27 cellular contexts compared by ENCODE assay signal in the genomic region with DNA sequence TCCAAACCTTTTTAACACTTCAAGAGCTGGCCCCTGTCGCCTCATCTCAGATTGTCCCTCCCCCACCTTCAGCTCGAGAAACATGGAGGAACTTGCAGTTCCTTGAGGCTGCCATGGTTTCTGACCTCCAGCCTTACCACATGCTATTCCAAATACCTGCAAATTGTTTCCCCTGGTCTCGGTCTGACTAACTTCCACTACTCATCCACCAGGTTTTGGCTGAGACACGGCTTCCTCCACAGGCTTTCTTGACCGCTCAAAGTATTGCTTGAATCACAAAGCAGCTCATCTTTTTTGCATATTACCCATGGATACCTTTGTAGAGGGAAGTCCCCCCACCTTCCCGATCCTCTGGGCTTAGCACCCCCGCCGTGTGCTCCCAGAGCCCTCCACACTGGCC. TPM values are rescaled to one million over a fixed set of nuclear protein-coding genes. Genes with fewer than 3 reads are reported as not detected.
A peak's percentile ranks its signal among the peaks of the same experiment; 100 is the strongest.
DNase-seq lines count a peak whose midpoint lies in the region; ATAC-seq and TF ChIP-seq lines count a peak whose summit lies in the region.
"Had no signal": no experiment of that assay in that cellular context is flagged by ENCODE, and none has a peak within 500 bp of the region (broad histone marks: within the 10 kb centered on the region; RNA-seq: fewer than 3 reads in every experiment).

No MANE protein-coding gene starts in this region.

- H3K4me3 Mint-ChIP-seq in endodermal cell (no peak overlapping the region), T-helper 17 cell (no peak overlapping the region)
- H3K4me3 Mint-ChIP-seq: activated naive CD4-positive, alpha-beta T cell treated with anti-CD3 and anti-CD28 coated beads, Interleukin-2, amount 50 U/mL, for 24 hours; activated T-cell treated with anti-CD3 and anti-CD28 coated beads, Interleukin-2, amount 50 U/mL, for 72 hours; dendritic cell treated with granulocyte-macrophage colony-stimulating factor and Interleukin-4, amounts not matched to agents 40 ng/mL and 50 ng/mL, for 4 days; HFFc6 had no signal

- peak overlapping the region; percentile 67 for H3K27ac Mint-ChIP-seq in endodermal cell
- no peak overlapping the region for H3K27ac Mint-ChIP-seq in T-helper 17 cell
- H3K27ac Mint-ChIP-seq: activated naive CD4-positive, alpha-beta T cell treated with anti-CD3 and anti-CD28 coated beads, Interleukin-2, amount 50 U/mL, for 24 hours; activated T-cell treated with anti-CD3 and anti-CD28 coated beads, Interleukin-2, amount 50 U/mL, for 72 hours; dendritic cell treated with granulocyte-macrophage colony-stimulating factor and Interleukin-4, amounts not matched to agents 40 ng/mL and 50 ng/mL, for 4 days; HFFc6 had no signal

- DNase-seq in GM12864 (ENCODE audit: low read depth) (peak; percentile 22), endodermal cell (peak; percentile 91), psoas muscle (no peak), T-helper 17 cell (no peak), NCI-H2029 (lab: John Stamatoyannopoulos, UW) (no peak), NCI-H2171 treated with DMSO at 0.1 percent for 48 hours (lab: John Stamatoyannopoulos, UW) (no peak)
- DNase-seq: activated CD4-positive, alpha-beta T cell treated with anti-CD3 and anti-CD28 coated beads for 4 hours; activated T-cell treated with anti-CD3 and anti-CD28 coated beads, Interleukin-2, amount 50 U/mL, for 72 hours; COR-L47; DND-41; HFFc6; KG1; kidney; lower lobe of right lung; NCI-H146; NCI-H510A treated with DMSO at 0.1 percent for 48 hours; NK-92 treated with Interleukin-12 subunit alpha and Interleukin-12 subunit beta, amount 100 ng/mL, for 24 hours; SJCRH30; small intestine; stimulated activated CD4-positive, alpha-beta T cell treated with anti-CD3 and anti-CD28 coated beads, Interleukin-1b, Interleukin-23, amount 100 ng/mL, for 48 hours; T-helper 1 cell had no signal

- ATAC-seq in psoas muscle, result no peak
- no peak for ATAC-seq in T-helper 17 cell
- no peak for ATAC-seq in HG03432 (IDR thresholded peaks at IDR 0.05; ENCODE audit: unreplicated experiment)
- ATAC-seq: activated T-cell treated with anti-CD3 and anti-CD28 coated beads, Interleukin-2, amount 50 U/mL, for 72 hours; lower lobe of right lung had no signal

- H3K27me3 ChIP-seq in HUES64 (ENCODE audit: insufficient read depth, low read length) (no peaks in the 10 kb centered on the region), endodermal cell (ENCODE audit: control insufficient read depth, insufficient read depth, low read length, poor library complexity, severe bottlenecking) (no peaks in the 10 kb centered on the region), psoas muscle (ENCODE audit: insufficient read depth in 3 of 3, low read length in 2 of 3) (no peaks in the 10 kb centered on the region)
- H3K27me3 ChIP-seq: BLaER1, cardiac muscle cell, SJCRH30 had no signal

- peak overlapping the region; percentile 75; the same call in 1 of the 2 replicates for H3K27ac ChIP-seq in HUES64 (ENCODE audit: low read depth, low read length)
- H3K27ac ChIP-seq in endodermal cell (ENCODE audit: low read depth, low read length), result peak overlapping the region; percentile 29
- peak overlapping the region; percentile 99 for H3K27ac ChIP-seq in psoas muscle
- H3K27ac ChIP-seq: BLaER1, cardiac muscle cell, lower lobe of right lung, SJCRH30 had no signal

- H3K4me1 Mint-ChIP-seq in endodermal cell, result peaks cover 20% of the 10 kb centered on the region
- H3K4me1 Mint-ChIP-seq in T-helper 17 cell, result peaks cover 8% of the 10 kb centered on the region

- no peaks in the 10 kb centered on the region for H3K9me3 Mint-ChIP-seq in endodermal cell
- H3K9me3 Mint-ChIP-seq: activated naive CD4-positive, alpha-beta T cell treated with anti-CD3 and anti-CD28 coated beads, Interleukin-2, amount 50 U/mL, for 24 hours; activated T-cell treated with anti-CD3 and anti-CD28 coated beads, Interleukin-2, amount 50 U/mL, for 72 hours; dendritic cell treated with granulocyte-macrophage colony-stimulating factor and Interleukin-4, amounts not matched to agents 40 ng/mL and 50 ng/mL, for 4 days; HFFc6 had no signal

- H3K9me3 ChIP-seq in HUES64 (ENCODE audit: insufficient read depth, low read depth, low read length) (no peaks in the 10 kb centered on the region), endodermal cell (ENCODE audit: control insufficient read depth, low read length) (no peaks in the 10 kb centered on the region), psoas muscle (no peaks in the 10 kb centered on the region), T-helper 17 cell (ENCODE audit: control insufficient read depth, low read length, poor library complexity, severe bottlenecking) (no peaks in the 10 kb centered on the region)
- H3K9me3 ChIP-seq: BLaER1, lower lobe of right lung, SJCRH30 had no signal

- H3K27me3 Mint-ChIP-seq in endodermal cell (ENCODE audit: insufficient read depth) (no peaks in the 10 kb centered on the region), T-helper 17 cell (no peaks in the 10 kb centered on the region)
- H3K27me3 Mint-ChIP-seq: activated naive CD4-positive, alpha-beta T cell treated with anti-CD3 and anti-CD28 coated beads, Interleukin-2, amount 50 U/mL, for 24 hours; dendritic cell treated with granulocyte-macrophage colony-stimulating factor and Interleukin-4, amounts not matched to agents 40 ng/mL and 50 ng/mL, for 4 days had no signal

- H3K36me3 Mint-ChIP-seq in endodermal cell (ENCODE audit: low read depth) (no peaks in the 10 kb centered on the region), T-helper 17 cell (ENCODE audit: low read depth) (no peaks in the 10 kb centered on the region)
- H3K36me3 Mint-ChIP-seq: activated naive CD4-positive, alpha-beta T cell treated with anti-CD3 and anti-CD28 coated beads, Interleukin-2, amount 50 U/mL, for 24 hours had no signal

- WGBS in HUES64, result 8% methylated on average over 8 of the region's 8 CpGs
- WGBS in endodermal cell (ENCODE audit: insufficient coverage in 1 of 2, insufficient read length in 1 of 2), 2 experiments, result 40% methylated on average over 8 of the region's 8 CpGs; no CpG with 5 or more reads in 1 of the 2 experiments
- WGBS in psoas muscle, 3 donors, result 60 to 66% (median 63%) methylated on average over 8 of the region's 8 CpGs

- H3K4me1 ChIP-seq in HUES64 (ENCODE audit: insufficient read depth, low read length) (peaks cover 6% of the 10 kb centered on the region), endodermal cell (ENCODE audit: control insufficient read depth, insufficient read depth, low read length) (no peaks in the 10 kb centered on the region), psoas muscle (peaks cover 74% of the 10 kb centered on the region)

- H3K4me3 ChIP-seq in GM12864 (ENCODE audit: low read depth, low read length), result no peak overlapping the region
- H3K4me3 ChIP-seq in HUES64 (ENCODE audit: low read length), result no peak overlapping the region
- H3K4me3 ChIP-seq in endodermal cell (ENCODE audit: low read length), result no peak overlapping the region
- peak overlapping the region; percentile 79 for H3K4me3 ChIP-seq in psoas muscle
- H3K4me3 ChIP-seq: BLaER1, cardiac muscle cell, lower lobe of right lung, SJCRH30 had no signal

- no peak overlapping the region; the same call in 1 of the 2 replicates for H3K9ac ChIP-seq in HUES64 (ENCODE audit: low read depth, low read length)
- no peak overlapping the region for H3K9ac ChIP-seq in endodermal cell (ENCODE audit: extremely low read depth, low read length, poor library complexity, severe bottlenecking)
- H3K9ac ChIP-seq: BLaER1 had no signal

- TF ChIP-seq CTCF in GM12864 (IDR thresholded peaks at IDR 0.05; ENCODE audit: low read depth, low read length, missing control alignments) (no peak), endodermal cell (conservative IDR thresholded peaks at IDR 0.05) (no peak), psoas muscle (IDR thresholded peaks at IDR 0.05) (no peak)

- no peaks in the 10 kb centered on the region for H3K36me3 ChIP-seq in HUES64 (ENCODE audit: insufficient read depth, low read length)
- no peaks in the 10 kb centered on the region for H3K36me3 ChIP-seq in endodermal cell (ENCODE audit: control insufficient read depth, insufficient read depth, low read length)
- H3K36me3 ChIP-seq in psoas muscle (ENCODE audit: insufficient read depth in 1 of 2, low read depth in 1 of 2), result peaks cover 0 to 29% of the 10 kb centered on the region in 2 donors
- H3K36me3 ChIP-seq: BLaER1, cardiac muscle cell, lower lobe of right lung, SJCRH30 had no signal

- intact Hi-C loops in psoas muscle (cut with DNase I), result loop anchor here (5.0 to 10.0 kb wide), 4 partner anchors 126 to 284 kb away; no protein-coding TSS in a partner anchor

RNA-seq across cellular contexts. Expression of gene SAMD8, which starts 5.2 kb away (rescaled TPM):
- polyA plus RNA-seq in HUES64 (2013, experiment 1 of 2), result 7.9 TPM
- polyA plus RNA-seq in HUES64 (2013, experiment 2 of 2), result 10.7 TPM
- total RNA-seq in endodermal cell (10 to 100 TPM; 25.9 to 31.7 TPM), psoas muscle (10 to 100 TPM; 30.0 to 44.2 (median 35.7) TPM), T-helper 17 cell (10 to 100 TPM; 25.2 to 34.2 TPM)
- 18.8 TPM for polyA plus RNA-seq in endodermal cell (2013, experiment 1 of 2)
- polyA plus RNA-seq in endodermal cell (2013, experiment 2 of 2), result 18.5 TPM
- polyA plus RNA-seq in psoas muscle, result 10 to 100 TPM; 10.8 to 40.3 (median 21.3) TPM

Comparison
In these comparisons a context has a peak if more than half of its experiments do, and no peak if none do; other contexts are left out.
1. DNase-seq: peak in GM12864 (single experiment) and endodermal cell (single experiment); none in psoas muscle (0 of 2), T-helper 17 cell (0 of 3), NCI-H2029 (single experiment) and NCI-H2171 treated with DMSO at 0.1 percent for 48 hours (single experiment).
2. H3K27ac ChIP-seq: peak in every context shown above with its lines; median percentile 99 in psoas muscle; 75 in HUES64; 29 in endodermal cell.